ENCODE assay signal across 22 cellular contexts in the genomic region with DNA sequence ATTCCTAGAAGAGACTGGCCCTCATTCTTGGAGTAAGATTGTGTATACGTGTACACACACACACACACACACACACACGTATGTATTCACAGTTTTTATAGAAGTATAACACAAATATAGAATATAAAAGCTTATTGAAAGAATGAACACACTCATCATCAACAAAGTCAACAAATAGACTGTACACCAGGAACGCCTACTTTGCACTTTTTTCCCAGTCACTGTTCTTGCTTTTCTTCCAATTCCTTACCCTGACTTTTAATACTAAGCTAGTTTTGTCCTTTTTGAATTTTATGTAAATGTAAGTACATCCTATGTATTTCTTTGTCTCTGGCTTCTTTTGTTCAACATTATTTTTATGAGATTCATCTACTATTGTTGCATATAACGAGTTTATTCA.
"Had no signal": no experiment of that assay in that cellular context is flagged by ENCODE, and none has a peak within 500 bp of the region (broad histone marks: within the 10 kb centered on the region; RNA-seq: fewer than 3 reads in every experiment).

No MANE protein-coding gene starts in this region.

- H3K27ac ChIP-seq: coronary artery, dorsolateral prefrontal cortex, esophagus muscularis mucosa, foreskin keratinocyte, gastrocnemius medialis, heart right ventricle, left lung, lower lobe of right lung had no signal

- H3K36me3 ChIP-seq: esophagus muscularis mucosa, gastrocnemius medialis, left lung, lower lobe of right lung had no signal

- H3K4me1 ChIP-seq: foreskin keratinocyte, gastrocnemius medialis, left lung, lower lobe of right lung had no signal

- H3K4me3 ChIP-seq: coronary artery, dorsolateral prefrontal cortex, esophagus muscularis mucosa, gastrocnemius medialis, heart right ventricle, left lung, lower lobe of right lung, mucosa of descending colon had no signal

- H3K9me3 ChIP-seq: esophagus muscularis mucosa, gastrocnemius medialis, heart right ventricle, left lung, lower lobe of right lung, mucosa of descending colon had no signal

- DNase-seq: dermis blood vessel endothelial cell; dorsolateral prefrontal cortex; effector CD4-positive, alpha-beta T cell; effector memory CD4-positive, alpha-beta T cell; foreskin keratinocyte; gastrocnemius medialis; glutamatergic neuron; head of caudate nucleus; heart right ventricle; hippocampal formation; left cardiac atrium; left lung; left ventricle myocardium superior; lower lobe of right lung; mesenchymal stem cell; mucosa of descending colon; naive B cell; naive thymus-derived CD8-positive, alpha-beta T cell had no signal

- H3K27me3 ChIP-seq: dorsolateral prefrontal cortex, esophagus muscularis mucosa, foreskin keratinocyte, gastrocnemius medialis, heart right ventricle, left lung had no signal

- ATAC-seq: foreskin keratinocyte; gastrocnemius medialis; heart right ventricle; left cardiac atrium; left lung; left ventricle myocardium superior; lower lobe of right lung; mucosa of descending colon; naive thymus-derived CD8-positive, alpha-beta T cell had no signal

- FAIRE-seq: endothelial cell of umbilical vein, keratinocyte had no signal
